11 cellular contexts compared by ENCODE assay signal in the genomic region with DNA sequence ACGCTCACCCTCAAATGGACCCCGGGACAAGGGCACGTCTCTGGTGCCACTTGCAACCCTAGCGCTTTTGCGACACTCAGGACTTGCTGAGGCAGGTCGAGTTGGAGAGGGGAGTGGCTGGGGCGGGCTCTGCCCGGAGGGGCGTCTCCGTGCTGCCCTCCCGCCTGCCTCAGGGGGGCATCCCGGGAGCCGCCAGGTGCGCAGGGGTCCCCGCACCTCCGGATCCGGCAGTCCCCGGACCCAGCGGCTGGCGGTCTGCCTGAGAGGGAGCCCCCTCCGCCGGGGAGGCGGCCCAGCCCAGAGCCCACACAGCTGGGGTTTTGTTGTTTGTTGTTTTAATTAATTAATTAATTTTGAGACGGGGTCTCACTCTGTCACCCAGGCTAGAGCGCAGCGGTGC. TPM values are rescaled to one million over a fixed set of nuclear protein-coding genes. Genes with fewer than 3 reads are reported as not detected.
DNase-seq lines count a peak whose midpoint lies in the region; ATAC-seq and TF ChIP-seq lines count a peak whose summit lies in the region.
"Had no signal": no experiment of that assay in that cellular context is flagged by ENCODE, and none has a peak within 500 bp of the region (broad histone marks: within the 10 kb centered on the region; RNA-seq: fewer than 3 reads in every experiment).

A gene (minus strand): TSS at position 71 of the 400 bp plus-strand sequence. CDS start 820 bp downstream, outside the sequence.

- H3K4me3 Mint-ChIP-seq in stimulated activated effector memory CD8-positive, alpha-beta T cell treated with anti-CD3 and anti-CD28 coated beads, Interleukin-12 subunit alpha, Interleukin-12 subunit beta, amount 100 ng/mL, for 72 hours = peak within 1 kb of the TSS; percentile 14
- H3K4me3 Mint-ChIP-seq: nephron had no signal

- peaks cover 28% of the 10 kb centered on the region for H3K4me1 Mint-ChIP-seq in stimulated activated effector memory CD8-positive, alpha-beta T cell treated with anti-CD3 and anti-CD28 coated beads, Interleukin-12 subunit alpha, Interleukin-12 subunit beta, amount 100 ng/mL, for 72 hours

- CTCF ChIA-PET in SK-N-SH (lab: Yijun Ruan, JAX) = interaction anchor here (0.9 to 5.6 kb wide), 7 partner anchors 27 to 132 kb away, joined by 3 to 39 read pairs (median 3); a partner anchor contains a TSS

- no peak for TF ChIP-seq RAD21 in SK-N-SH (IDR thresholded peaks at IDR 0.05; ENCODE audit: low read length)

- H3K9me2 ChIP-seq in SK-N-SH = no peaks in the 10 kb centered on the region

- no peaks in the 10 kb centered on the region for H3K36me3 ChIP-seq in H7 (replicated peaks; ENCODE audit: control insufficient read depth, insufficient read depth, low read length)
- no peaks in the 10 kb centered on the region for H3K36me3 ChIP-seq in SK-N-SH (replicated peaks in 1 of 2; ENCODE audit: control insufficient read depth in 1 of 2, insufficient read depth in 2 of 2, low read length in 1 of 2)
- H3K36me3 ChIP-seq: adrenal gland, WERI-Rb-1 had no signal

- 0 out of 2 replicates have a peak within 1 kb of the TSS, but pooled peaks have one; percentile 29 for H2AFZ ChIP-seq in SK-N-SH (ENCODE audit: low read depth)

- H3K4me1 ChIP-seq in SK-N-SH (ENCODE audit: control insufficient read depth in 1 of 2, insufficient read depth in 2 of 2, low read depth in 1 of 2, low read length in 1 of 2) = peaks cover 0 to 2% of the 10 kb centered on the region in 2 experiments; a peak in 1 of 4 replicates

- H3F3A ChIP-seq in SK-N-SH (replicated peaks; ENCODE audit: insufficient read depth) = no peaks in the 10 kb centered on the region

- no peak within 1 kb of the TSS for H3K27ac Mint-ChIP-seq in stimulated activated effector memory CD8-positive, alpha-beta T cell treated with anti-CD3 and anti-CD28 coated beads, Interleukin-12 subunit alpha, Interleukin-12 subunit beta, amount 100 ng/mL, for 72 hours
- H3K27ac Mint-ChIP-seq: nephron had no signal

- no peaks in the 10 kb centered on the region for H3K9me3 ChIP-seq in SK-N-SH
- H3K9me3 ChIP-seq: adrenal gland had no signal

- no peak for TF ChIP-seq EP300 in SK-N-SH (IDR thresholded peaks at IDR 0.05; ENCODE audit: borderline replicate concordance in 1 of 2, low read depth in 1 of 2, low read length in 1 of 2)

- no peak for ATAC-seq in stimulated activated effector memory CD8-positive, alpha-beta T cell treated with anti-CD3 and anti-CD28 coated beads, Interleukin-12 subunit alpha, Interleukin-12 subunit beta, amount 100 ng/mL, for 72 hours
- no peak for ATAC-seq in GM19035 (IDR thresholded peaks at IDR 0.05; ENCODE audit: unreplicated experiment)

- no peaks in the 10 kb centered on the region for H3K9me3 Mint-ChIP-seq in stimulated activated effector memory CD8-positive, alpha-beta T cell treated with anti-CD3 and anti-CD28 coated beads, Interleukin-12 subunit alpha, Interleukin-12 subunit beta, amount 100 ng/mL, for 72 hours

- H3K79me2 ChIP-seq in SK-N-SH (ENCODE audit: insufficient read depth) = no peaks in the 10 kb centered on the region

- no peaks in the 10 kb centered on the region; the same call in 1 of the 2 replicates for H3K27me3 ChIP-seq in H7 (ENCODE audit: control insufficient read depth, insufficient read depth, low read length)
- no peaks in the 10 kb centered on the region for H3K27me3 ChIP-seq in SK-N-SH (ENCODE audit: insufficient read depth)

- H3K4me2 ChIP-seq in SK-N-SH = peak within 1 kb of the TSS; percentile 60; the same call in 1 of the 2 replicates

- POLR2A ChIA-PET in SK-N-SH (lab: Yijun Ruan, JAX) = interaction anchor here (0.6 to 1.2 kb wide), 2 partner anchors 10 to 68 kb away, joined by 3 read pairs; a partner anchor contains a TSS

- no peaks in the 10 kb centered on the region for H3K36me3 Mint-ChIP-seq in stimulated activated effector memory CD8-positive, alpha-beta T cell treated with anti-CD3 and anti-CD28 coated beads, Interleukin-12 subunit alpha, Interleukin-12 subunit beta, amount 100 ng/mL, for 72 hours

- 17% methylated on average over 12 of the region's 26 CpGs for WGBS in SK-N-SH (ENCODE audit: low lambda C conversion rate)

- H3K9ac ChIP-seq in SK-N-SH = no peak within 1 kb of the TSS

- H4K20me1 ChIP-seq in SK-N-SH (ENCODE audit: insufficient read depth) = no peaks in the 10 kb centered on the region

- DNase-seq in H7 (peak; percentile 90), SK-N-SH (peak; percentile 60), NCI-H128 (lab: John Stamatoyannopoulos, UW; ENCODE audit: unreplicated experiment) (no peak)
- no peak for DNase-seq in stimulated activated effector memory CD8-positive, alpha-beta T cell treated with anti-CD3 and anti-CD28 coated beads, Interleukin-12 subunit alpha, Interleukin-12 subunit beta, amount 100 ng/mL, for 72 hours (ENCODE audit: low spot score in 2 of 2)
- no peak for DNase-seq in activated CD4-positive, alpha-beta T cell treated with anti-CD3 and anti-CD28 coated beads for 48 hours
- DNase-seq: adrenal gland, WERI-Rb-1 had no signal

- no peak for TF ChIP-seq CTCF in SK-N-SH (IDR thresholded peaks at IDR 0.05)

- H3K4me3 ChIP-seq in H7 (ENCODE audit: insufficient read depth, low read depth, low read length) (peak within 1 kb of the TSS; percentile 8; the same call in 1 of the 2 replicates), SK-N-SH (ENCODE audit: low read depth in 2 of 2, low read length in 1 of 2) (peak within 1 kb of the TSS; percentile 21 to 45; a peak in 3 of 4 replicates), iPS-11a (ENCODE audit: low read depth, low read length) (peak within 1 kb of the TSS; percentile 8)

- H3K27ac ChIP-seq in SK-N-SH (ENCODE audit: low read depth in 2 of 2, low read length in 1 of 2) = no peak within 1 kb of the TSS
- H3K27ac ChIP-seq: adrenal gland, WERI-Rb-1 had no signal

TF ChIP-seq in SK-N-SH, 30 proteins besides CTCF, POLR2A, EP300 and RAD21:
- TF ChIP-seq, protein P1, sequence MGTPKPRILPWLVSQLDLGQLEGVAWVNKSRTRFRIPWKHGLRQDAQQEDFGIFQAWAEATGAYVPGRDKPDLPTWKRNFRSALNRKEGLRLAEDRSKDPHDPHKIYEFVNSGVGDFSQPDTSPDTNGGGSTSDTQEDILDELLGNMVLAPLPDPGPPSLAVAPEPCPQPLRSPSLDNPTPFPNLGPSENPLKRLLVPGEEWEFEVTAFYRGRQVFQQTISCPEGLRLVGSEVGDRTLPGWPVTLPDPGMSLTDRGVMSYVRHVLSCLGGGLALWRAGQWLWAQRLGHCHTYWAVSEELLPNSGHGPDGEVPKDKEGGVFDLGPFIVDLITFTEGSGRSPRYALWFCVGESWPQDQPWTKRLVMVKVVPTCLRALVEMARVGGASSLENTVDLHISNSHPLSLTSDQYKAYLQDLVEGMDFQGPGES (IDR thresholded peaks at IDR 0.05; ENCODE audit: low read depth, low read length) = no peak
- TF ChIP-seq YY1 (IDR thresholded peaks at IDR 0.05; ENCODE audit: low read depth) (no peak), TEAD4 (IDR thresholded peaks at IDR 0.05; ENCODE audit: borderline replicate concordance, insufficient read depth) (no peak), TCF12 (IDR thresholded peaks at IDR 0.05) (no peak), FOSL2 (IDR thresholded peaks at IDR 0.05; ENCODE audit: borderline replicate concordance, low read depth) (no peak), POLR2AphosphoS5 (IDR thresholded peaks at IDR 0.05; ENCODE audit: low read depth, low read length) (no peak), RXRA (IDR thresholded peaks at IDR 0.05; ENCODE audit: borderline replicate concordance, low read depth) (no peak), TAF1 (IDR thresholded peaks at IDR 0.05; ENCODE audit: borderline replicate concordance, low read depth, low read length) (no peak), RCOR1 (IDR thresholded peaks at IDR 0.05; ENCODE audit: low read length) (no peak), GABPA (IDR thresholded peaks at IDR 0.05; ENCODE audit: low read depth) (no peak)
- TF ChIP-seq, protein P2, sequence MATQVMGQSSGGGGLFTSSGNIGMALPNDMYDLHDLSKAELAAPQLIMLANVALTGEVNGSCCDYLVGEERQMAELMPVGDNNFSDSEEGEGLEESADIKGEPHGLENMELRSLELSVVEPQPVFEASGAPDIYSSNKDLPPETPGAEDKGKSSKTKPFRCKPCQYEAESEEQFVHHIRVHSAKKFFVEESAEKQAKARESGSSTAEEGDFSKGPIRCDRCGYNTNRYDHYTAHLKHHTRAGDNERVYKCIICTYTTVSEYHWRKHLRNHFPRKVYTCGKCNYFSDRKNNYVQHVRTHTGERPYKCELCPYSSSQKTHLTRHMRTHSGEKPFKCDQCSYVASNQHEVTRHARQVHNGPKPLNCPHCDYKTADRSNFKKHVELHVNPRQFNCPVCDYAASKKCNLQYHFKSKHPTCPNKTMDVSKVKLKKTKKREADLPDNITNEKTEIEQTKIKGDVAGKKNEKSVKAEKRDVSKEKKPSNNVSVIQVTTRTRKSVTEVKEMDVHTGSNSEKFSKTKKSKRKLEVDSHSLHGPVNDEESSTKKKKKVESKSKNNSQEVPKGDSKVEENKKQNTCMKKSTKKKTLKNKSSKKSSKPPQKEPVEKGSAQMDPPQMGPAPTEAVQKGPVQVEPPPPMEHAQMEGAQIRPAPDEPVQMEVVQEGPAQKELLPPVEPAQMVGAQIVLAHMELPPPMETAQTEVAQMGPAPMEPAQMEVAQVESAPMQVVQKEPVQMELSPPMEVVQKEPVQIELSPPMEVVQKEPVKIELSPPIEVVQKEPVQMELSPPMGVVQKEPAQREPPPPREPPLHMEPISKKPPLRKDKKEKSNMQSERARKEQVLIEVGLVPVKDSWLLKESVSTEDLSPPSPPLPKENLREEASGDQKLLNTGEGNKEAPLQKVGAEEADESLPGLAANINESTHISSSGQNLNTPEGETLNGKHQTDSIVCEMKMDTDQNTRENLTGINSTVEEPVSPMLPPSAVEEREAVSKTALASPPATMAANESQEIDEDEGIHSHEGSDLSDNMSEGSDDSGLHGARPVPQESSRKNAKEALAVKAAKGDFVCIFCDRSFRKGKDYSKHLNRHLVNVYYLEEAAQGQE (IDR thresholded peaks at IDR 0.05; ENCODE audit: low read depth, low read length) = no peak
- TF ChIP-seq, protein P3, sequence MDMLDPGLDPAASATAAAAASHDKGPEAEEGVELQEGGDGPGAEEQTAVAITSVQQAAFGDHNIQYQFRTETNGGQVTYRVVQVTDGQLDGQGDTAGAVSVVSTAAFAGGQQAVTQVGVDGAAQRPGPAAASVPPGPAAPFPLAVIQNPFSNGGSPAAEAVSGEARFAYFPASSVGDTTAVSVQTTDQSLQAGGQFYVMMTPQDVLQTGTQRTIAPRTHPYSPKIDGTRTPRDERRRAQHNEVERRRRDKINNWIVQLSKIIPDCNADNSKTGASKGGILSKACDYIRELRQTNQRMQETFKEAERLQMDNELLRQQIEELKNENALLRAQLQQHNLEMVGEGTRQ (IDR thresholded peaks at IDR 0.05; ENCODE audit: borderline replicate concordance, low read depth, low read length) = no peak
TF ChIP-seq in SK-N-SH: peak in this region for 0.

RNA-seq across cellular contexts. Expression of the gene that starts here (rescaled TPM):
- 0.10 TPM in 1 of 2 replicates, not detected in the other for total RNA-seq in H7 (2014; rRNA removed; shearing (Covaris generic))
- 0.49 and 0.55 TPM in 2 replicates for polyA plus RNA-seq in SK-N-SH (2012; rRNA removed)
- polyA plus RNA-seq in SK-N-SH (2012; cell fraction: cytosol; rRNA removed) = 0.15 and 0.22 TPM in 2 replicates
- 1.6 TPM in 2 replicates for polyA plus RNA-seq in SK-N-SH (2012; cell fraction: nucleus; rRNA removed)
- total RNA-seq: frontal cortex had no signal

Comparison
In these comparisons a context has a peak if more than half of its experiments do, and no peak if none do; other contexts are left out.
1. Peak in DNase-seq and H3K4me3 ChIP-seq in H7; RNA of the gene not detected or under 1 TPM.